In the genomic region with DNA sequence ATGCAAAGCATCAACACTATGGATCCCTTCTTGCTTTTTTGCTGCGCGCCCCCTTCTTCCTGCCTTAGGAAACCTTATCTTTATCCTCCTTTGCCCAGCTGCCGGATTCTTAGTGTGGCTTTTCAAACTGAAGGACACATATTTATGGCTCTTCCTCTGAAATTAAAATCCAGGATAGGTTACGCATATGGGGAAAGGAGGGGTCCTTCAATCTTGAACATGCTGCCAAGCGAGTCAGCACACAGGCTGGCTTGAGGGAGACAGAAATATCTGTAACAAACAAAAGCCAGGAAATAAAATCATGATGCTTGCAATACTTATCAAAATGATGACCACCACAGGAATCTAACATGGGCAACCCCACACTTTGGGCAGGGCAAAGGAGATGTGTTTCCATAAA, we compare ENCODE assay signal across 32 cellular contexts.
DNase-seq lines count a peak whose midpoint lies in the region; FAIRE-seq and TF ChIP-seq lines count a peak whose summit lies in the region.
"Had no signal": no experiment of that assay in that cellular context is flagged by ENCODE, and none has a peak within 500 bp of the region (broad histone marks: within the 10 kb centered on the region; RNA-seq: fewer than 3 reads in every experiment).

No MANE protein-coding gene starts in this region.

- H3K27ac ChIP-seq in astrocyte (ENCODE audit: low read depth, low read length) = no peak overlapping the region
- H3K27ac ChIP-seq in osteoblast (ENCODE audit: low read depth, low read length) = peak overlapping the region; percentile 17
- H3K27ac ChIP-seq: BLaER1 treated with 17β-estradiol and CSF1 and Interleukin-3, amounts not matched to agents 10 nM and 100 nM; KMS-11; stomach; tibial nerve; WERI-Rb-1 had no signal

- H3K4me2 ChIP-seq in astrocyte (ENCODE audit: low read length) = peak overlapping the region; percentile 3
- peak overlapping the region; percentile 30 for H3K4me2 ChIP-seq in osteoblast (ENCODE audit: insufficient read depth, low read length)
- H3K4me2 ChIP-seq: KMS-11 had no signal

- H3K36me3 ChIP-seq in astrocyte (ENCODE audit: insufficient read depth, low read length) = no peaks in the 10 kb centered on the region
- no peaks in the 10 kb centered on the region for H3K36me3 ChIP-seq in osteoblast (ENCODE audit: insufficient read depth, low read length)
- H3K36me3 ChIP-seq: BLaER1 treated with 17β-estradiol and CSF1 and Interleukin-3, amounts not matched to agents 10 nM and 100 nM; HAP-1; stomach; tibial nerve; WERI-Rb-1 had no signal

- H3K27me3 ChIP-seq in astrocyte (ENCODE audit: insufficient read depth, low read length) (no peaks in the 10 kb centered on the region), osteoblast (ENCODE audit: insufficient read depth, low read length) (no peaks in the 10 kb centered on the region)
- H3K27me3 ChIP-seq: BLaER1 treated with 17β-estradiol and CSF1 and Interleukin-3, amounts not matched to agents 10 nM and 100 nM; stomach; tibial nerve had no signal

- H4K20me1 ChIP-seq in astrocyte (ENCODE audit: insufficient read depth, low read length) (no peaks in the 10 kb centered on the region), osteoblast (ENCODE audit: insufficient read depth, low read length) (no peaks in the 10 kb centered on the region)
- H4K20me1 ChIP-seq: BLaER1 treated with 17β-estradiol and CSF1 and Interleukin-3, amounts not matched to agents 10 nM and 100 nM had no signal

- H3K4me1 ChIP-seq in astrocyte (ENCODE audit: insufficient read depth, low read length) = peaks cover 3% of the 10 kb centered on the region
- peaks cover 14% of the 10 kb centered on the region for H3K4me1 ChIP-seq in osteoblast (ENCODE audit: insufficient read depth, low read length)
- H3K4me1 ChIP-seq: Caco-2, HAP-1, stomach had no signal

- H3K9me3 Mint-ChIP-seq in HFFc6 (no peaks in the 10 kb centered on the region), astrocyte (ENCODE audit: unreplicated experiment) (no peaks in the 10 kb centered on the region)
- H3K9me3 Mint-ChIP-seq: activated T-cell treated with anti-CD3 and anti-CD28 coated beads, Interleukin-2, amount 50 U/mL, for 72 hours; effector memory CD8-positive, alpha-beta T cell; immature natural killer cell had no signal

- H3K9ac ChIP-seq in astrocyte (ENCODE audit: low read length) = no peak overlapping the region
- H3K9ac ChIP-seq: BLaER1 treated with 17β-estradiol and CSF1 and Interleukin-3, amounts not matched to agents 10 nM and 100 nM; KMS-11 had no signal

- FAIRE-seq in astrocyte (lab: Jason Lieb, UNC) = no peak
- FAIRE-seq: bronchial epithelial cell, colon, GM18507 had no signal

- H3K36me3 Mint-ChIP-seq in HFFc6 (ENCODE audit: low read depth) (no peaks in the 10 kb centered on the region), astrocyte (ENCODE audit: low read depth, unreplicated experiment) (no peaks in the 10 kb centered on the region)
- H3K36me3 Mint-ChIP-seq: immature natural killer cell had no signal

- H3K79me2 ChIP-seq in astrocyte (ENCODE audit: insufficient read depth, low read length) = no peaks in the 10 kb centered on the region
- no peaks in the 10 kb centered on the region for H3K79me2 ChIP-seq in osteoblast (ENCODE audit: insufficient read depth, low read length)

- TF ChIP-seq CTCF in HFFc6 (IDR thresholded peaks at IDR 0.05) = no peak
- no peak for TF ChIP-seq CTCF in astrocyte (IDR thresholded peaks at IDR 0.05; ENCODE audit: insufficient read depth, low read depth, low read length)
- no peak for TF ChIP-seq CTCF in fibroblast of pulmonary artery (IDR thresholded peaks at IDR 0.05; ENCODE audit: low read length, missing control alignments)
- TF ChIP-seq CTCF in osteoblast (IDR thresholded peaks at IDR 0.05; ENCODE audit: extremely low read depth, low read depth, low read length) = no peak

- H3K4me1 Mint-ChIP-seq in HFFc6 (ENCODE audit: low read depth) (peaks cover 54% of the 10 kb centered on the region), astrocyte (ENCODE audit: low read depth, unreplicated experiment) (peaks cover 10% of the 10 kb centered on the region)

- H3K4me3 ChIP-seq in astrocyte (ENCODE audit: insufficient read depth, low read depth, low read length) (no peak overlapping the region), fibroblast of pulmonary artery (replicated peaks; ENCODE audit: low read depth, low read length) (no peak overlapping the region), osteoblast (ENCODE audit: insufficient read depth, low read length) (no peak overlapping the region)
- H3K4me3 ChIP-seq: BLaER1 treated with 17β-estradiol and CSF1 and Interleukin-3, amounts not matched to agents 10 nM and 100 nM; HAP-1; stomach; tibial nerve had no signal

- DNase-seq in HFFc6 (no peak), astrocyte (ENCODE audit: low read depth) (no peak), fibroblast of pulmonary artery (ENCODE audit: low read depth) (peak; percentile 19), osteoblast (ENCODE audit: insufficient read length, low spot score, missing footprints) (no peak), NCI-H526 treated with DMSO at 0.1 percent for 48 hours (lab: John Stamatoyannopoulos, UW) (no peak), NCI-H510A (lab: John Stamatoyannopoulos, UW) (no peak), Kasumi-1 (lab: John Stamatoyannopoulos, UW) (no peak)
- no peak for DNase-seq in stimulated activated CD8-positive, alpha-beta memory T cell treated with anti-CD3 and anti-CD28 coated beads, Interleukin-4, amount 100 ng/mL, for 48 hours
- DNase-seq: ACHN; activated CD4-positive, alpha-beta T cell treated with anti-CD3 and anti-CD28 coated beads, Interleukin-2, amount 50 U/mL, for 1 hour; activated naive CD4-positive, alpha-beta T cell; activated T-cell treated with anti-CD3 and anti-CD28 coated beads, Interleukin-2, amount 50 U/mL, for 72 hours; Caco-2; DMS79; effector memory CD8-positive, alpha-beta T cell; immature natural killer cell; NCI-H1436 treated with DMSO at 0.1 percent for 48 hours; NCI-H446 treated with DMSO at 0.1 percent for 48 hours; NK-92 treated with Interleukin-12 subunit alpha and Interleukin-12 subunit beta, amount 100 ng/mL, for 24 hours; nucleus accumbens; SHP77; stomach; SW 1271; T-helper 9 cell; WERI-Rb-1 had no signal

- H3K9me3 ChIP-seq in astrocyte (ENCODE audit: insufficient read depth, low read depth, low read length) (no peaks in the 10 kb centered on the region), osteoblast (ENCODE audit: low read depth, low read length) (no peaks in the 10 kb centered on the region)
- H3K9me3 ChIP-seq: BLaER1 treated with 17β-estradiol and CSF1 and Interleukin-3, amounts not matched to agents 10 nM and 100 nM; Caco-2; HAP-1; stomach; tibial nerve had no signal

- H3K4me3 Mint-ChIP-seq in HFFc6 (no peak overlapping the region), astrocyte (ENCODE audit: unreplicated experiment) (no peak overlapping the region)
- H3K4me3 Mint-ChIP-seq: activated T-cell treated with anti-CD3 and anti-CD28 coated beads, Interleukin-2, amount 50 U/mL, for 72 hours; effector memory CD8-positive, alpha-beta T cell; immature natural killer cell had no signal

- H3K27me3 Mint-ChIP-seq in HFFc6 (ENCODE audit: insufficient read depth) (no peaks in the 10 kb centered on the region; the same call in none of the 2 replicates), astrocyte (ENCODE audit: low read depth, unreplicated experiment) (no peaks in the 10 kb centered on the region)
- H3K27me3 Mint-ChIP-seq: effector memory CD8-positive, alpha-beta T cell had no signal

- H2AFZ ChIP-seq in astrocyte (ENCODE audit: low read depth, low read length) (no peak overlapping the region), osteoblast (ENCODE audit: low read length) (peak overlapping the region; percentile 27)

- H3K27ac Mint-ChIP-seq in HFFc6 (peak overlapping the region; percentile 34; the same call in 1 of the 2 replicates), astrocyte (ENCODE audit: unreplicated experiment) (no peak overlapping the region)
- H3K27ac Mint-ChIP-seq: activated T-cell treated with anti-CD3 and anti-CD28 coated beads, Interleukin-2, amount 50 U/mL, for 72 hours; effector memory CD8-positive, alpha-beta T cell; immature natural killer cell had no signal
